8 cellular contexts compared by ENCODE assay signal in genomic region chr2:85886585-85886984, GRCh38. TPM values are rescaled to one million over a fixed set of nuclear protein-coding genes. Genes with fewer than 3 reads are reported as not detected.
DNase-seq lines count a peak whose midpoint lies in the region; ATAC-seq and TF ChIP-seq lines count a peak whose summit lies in the region.

No MANE protein-coding gene starts in this region.

- H3K36me3 ChIP-seq in MG63 (no peaks in the 10 kb centered on the region), psoas muscle (ENCODE audit: insufficient read depth in 1 of 2, low read depth in 1 of 2) (no peaks in the 10 kb centered on the region), vagina (no peaks in the 10 kb centered on the region)

- no peaks in the 10 kb centered on the region for H3K27me3 ChIP-seq in MG63
- no peaks in the 10 kb centered on the region for H3K27me3 ChIP-seq in psoas muscle (ENCODE audit: insufficient read depth in 3 of 3, low read length in 2 of 3)
- no peaks in the 10 kb centered on the region for H3K27me3 ChIP-seq in vagina

- TF ChIP-seq CTCF in fibroblast of the aortic adventitia (IDR thresholded peaks at IDR 0.05; ENCODE audit: insufficient read depth, low read length) (no peak), psoas muscle (IDR thresholded peaks at IDR 0.05) (no peak), vagina (IDR thresholded peaks at IDR 0.05) (no peak), GM10266 (IDR thresholded peaks at IDR 0.05; ENCODE audit: control insufficient read depth, insufficient read depth, low read depth, missing control alignments) (no peak)

- 37 to 44% (median 38%) methylated on average over 11 of the region's 11 CpGs for WGBS in psoas muscle, 3 donors

- H3K27ac ChIP-seq in psoas muscle (peak overlapping the region; percentile 96), vagina (peak overlapping the region; percentile 94)

- peaks cover 30% of the 10 kb centered on the region for H3K4me1 ChIP-seq in psoas muscle
- H3K4me1 ChIP-seq in vagina: peaks cover 39% of the 10 kb centered on the region

- DNase-seq in A172 (ENCODE audit: low spot score) (peak; percentile 93), MG63 (peak; percentile 91), activated T-helper 1 cell treated with Interleukin-2 at 50 U/mL for 16 hours (ENCODE audit: low read depth) (peak; percentile 10), fibroblast of the aortic adventitia (ENCODE audit: low read depth) (peak; percentile 94), psoas muscle (peak; percentile 67 to 71), vagina (ENCODE audit: extremely low spot score in 2 of 2) (no peak), NCI-H526 treated with DMSO at 0.1 percent for 48 hours (lab: John Stamatoyannopoulos, UW) (no peak), GM10266 (ENCODE audit: extremely low spot score) (no peak)

- TF ChIP-seq POLR2A in vagina (IDR thresholded peaks at IDR 0.05): no peak

- no peak overlapping the region; the same call in 1 of the 2 replicates for H3K4me3 ChIP-seq in MG63
- H3K4me3 ChIP-seq in fibroblast of the aortic adventitia (ENCODE audit: low read depth, low read length): peak overlapping the region; percentile 86
- peak overlapping the region; percentile 77 for H3K4me3 ChIP-seq in psoas muscle
- H3K4me3 ChIP-seq in vagina: peak overlapping the region; percentile 76 to 79

- H3K9me3 ChIP-seq in MG63 (no peaks in the 10 kb centered on the region; the same call in 1 of the 2 replicates), psoas muscle (no peaks in the 10 kb centered on the region), vagina (no peaks in the 10 kb centered on the region)

- intact Hi-C loops in psoas muscle (cut with DNase I) (loop anchor here (2.0 to 5.0 kb wide), 3 partner anchors 59 to 152 kb away; no protein-coding TSS in a partner anchor), vagina (cut with DNase I) (loop anchor here (5.0 to 10.0 kb wide), 2 partner anchors 62 to 186 kb away; no protein-coding TSS in a partner anchor)

- ATAC-seq in psoas muscle: peak; percentile 34 to 64 (median 48)

RNA-seq across cellular contexts. Expression of gene ST3GAL5, which starts 2.2 kb away (rescaled TPM):
- total RNA-seq in A172 (2014; rRNA removed; shearing (Covaris generic)): 18.7 and 30.0 TPM in 2 replicates
- total RNA-seq in MG63 (2014; rRNA removed; shearing (Covaris generic); ENCODE audit: low replicate concordance): 2.1 and 10.0 TPM in 2 replicates
- total RNA-seq in fibroblast of the aortic adventitia (ENCODE audit: low replicate concordance): 19.4 and 87.6 TPM in 2 replicates
- 10 to 100 TPM in 3 of 4 donors, 1 to 10 TPM in 1; 7.9 to 19.5 (median 12.4) TPM for total RNA-seq in psoas muscle
- 10 to 100 TPM; 14.6 to 35.6 (median 15.3) TPM for polyA plus RNA-seq in psoas muscle
- 16.2 TPM for total RNA-seq in vagina

Comparison
In these comparisons a context has a peak if more than half of its experiments do, and no peak if none do; other contexts are left out.
1. DNase-seq: peak in A172 (single experiment), MG63 (single experiment), activated T-helper 1 cell treated with Interleukin-2 at 50 U/mL for 16 hours (single experiment), fibroblast of the aortic adventitia (single experiment) and psoas muscle (2 of 2); none in vagina (0 of 2), NCI-H526 treated with DMSO at 0.1 percent for 48 hours (single experiment) and GM10266 (single experiment).